ENCODE assay signal across 8 cellular contexts in the genomic region with DNA sequence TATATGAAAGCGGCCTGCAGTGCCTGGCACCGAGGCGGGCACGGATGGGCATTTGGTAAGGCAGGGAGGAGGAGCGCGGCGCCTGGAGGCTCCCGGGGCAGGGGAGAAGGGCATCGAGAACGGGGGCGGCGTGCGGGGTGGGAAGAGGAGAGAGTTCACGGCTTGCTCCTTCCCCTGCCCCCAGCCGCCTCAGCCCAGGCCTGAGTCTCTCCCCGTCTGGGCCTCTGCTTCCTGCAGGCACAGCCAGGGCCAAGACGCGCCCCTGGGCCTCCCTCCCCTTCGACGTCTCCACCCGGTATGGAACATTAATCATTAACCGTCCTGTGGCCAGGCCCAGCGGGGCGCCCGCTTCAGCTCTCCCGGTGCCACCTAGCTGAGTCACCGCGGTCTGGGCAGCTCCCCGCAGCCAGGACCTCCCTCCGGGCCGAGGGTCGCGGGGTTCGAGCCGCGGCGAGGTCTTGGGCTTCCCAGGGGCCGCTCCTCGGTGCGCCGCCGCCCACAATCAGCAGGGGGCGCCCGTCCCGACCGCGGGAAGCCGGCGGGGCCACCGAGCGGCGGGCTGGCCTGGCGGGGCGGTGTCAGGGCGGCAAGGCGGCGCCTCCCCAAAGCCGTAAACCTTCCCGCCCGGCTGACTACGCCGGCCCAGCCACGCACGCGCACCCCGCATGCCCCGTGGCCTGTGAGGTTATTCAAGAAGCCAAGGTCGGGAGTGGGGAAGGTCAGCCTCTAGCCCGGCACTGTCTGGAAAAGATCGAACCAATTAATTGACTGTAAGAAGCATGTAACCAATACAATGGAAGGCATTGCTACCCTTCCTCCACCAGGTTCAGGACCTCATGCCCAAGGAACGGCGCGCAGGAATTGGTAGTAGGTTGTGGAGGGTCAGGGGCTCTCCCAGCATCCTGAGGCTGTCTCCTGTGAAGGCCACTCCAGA. TPM values are rescaled to one million over a fixed set of nuclear protein-coding genes. Genes with fewer than 3 reads are reported as not detected.
A peak's percentile ranks its signal among the peaks of the same experiment; 100 is the strongest.
DNase-seq lines count a peak whose midpoint lies in the region; ATAC-seq, FAIRE-seq and TF ChIP-seq lines count a peak whose summit lies in the region.

No MANE protein-coding gene starts in this region.

- H3K4me3 Mint-ChIP-seq in activated naive CD8-positive, alpha-beta T cell treated with anti-CD3 and anti-CD28 coated beads for 36 hours, result peak overlapping the region; percentile 27

- H3K9me3 Mint-ChIP-seq in activated naive CD8-positive, alpha-beta T cell treated with anti-CD3 and anti-CD28 coated beads for 36 hours, result no peaks in the 10 kb centered on the region

- peaks cover 25% of the 10 kb centered on the region for H3K4me1 Mint-ChIP-seq in activated naive CD8-positive, alpha-beta T cell treated with anti-CD3 and anti-CD28 coated beads for 36 hours

- intact Hi-C loops in heart left ventricle (cut with DNase I), result loop anchor here (1.0 to 10.0 kb wide), 11 partner anchors 43 to 191 kb away; partner anchors contain the start of genes SLC30A1 (in 5 of the 10) and TRAF5 (in 5 of the 10)
- intact Hi-C loops in prostate gland (cut with DNase I), result loop anchor here (2.0 to 10.0 kb wide), 4 partner anchors 61 to 191 kb away; partner anchors contain the start of gene TRAF5

- no peak for TF ChIP-seq POLR2A in heart left ventricle (IDR thresholded peaks at IDR 0.05)
- TF ChIP-seq POLR2A in prostate gland (IDR thresholded peaks at IDR 0.05), result no peak

- H3K27ac Mint-ChIP-seq in activated naive CD8-positive, alpha-beta T cell treated with anti-CD3 and anti-CD28 coated beads for 36 hours, result peak overlapping the region; percentile 30

- H3K27me3 Mint-ChIP-seq in activated naive CD8-positive, alpha-beta T cell treated with anti-CD3 and anti-CD28 coated beads for 36 hours, result peaks cover 9% of the 10 kb centered on the region

- TF ChIP-seq CTCF in heart left ventricle (IDR thresholded peaks at IDR 0.05), result peak; percentile 78 to 97 (median 92)
- peak; percentile 89 to 96 (median 92) for TF ChIP-seq CTCF in prostate gland (IDR thresholded peaks at IDR 0.05)

- peak; percentile 57 to 91 (median 87) for ATAC-seq in heart left ventricle

- H3K36me3 ChIP-seq in heart left ventricle (no peaks in the 10 kb centered on the region), prostate gland (no peaks in the 10 kb centered on the region)

- H3K9me3 ChIP-seq in heart left ventricle (no peaks in the 10 kb centered on the region), prostate gland (no peaks in the 10 kb centered on the region)

- H3K27me3 ChIP-seq in heart left ventricle (peaks cover 0 to 8% (median 0%) of the 10 kb centered on the region in 9 donors), prostate gland (replicated peaks; ENCODE audit: insufficient read depth) (no peaks in the 10 kb centered on the region)

- H3K27ac ChIP-seq in heart left ventricle (peak overlapping the region in 2 of 12 donors; percentile 20 to 43), prostate gland (peak overlapping the region in 1 of 2 donors; percentile 30)

- H3K4me1 ChIP-seq in heart left ventricle, result peaks cover 0 to 17% (median 8%) of the 10 kb centered on the region in 12 donors
- H3K4me1 ChIP-seq in prostate gland (replicated peaks), result no peaks in the 10 kb centered on the region

- DNase-seq in HCEC 1CT, result peak; percentile 68
- peak; percentile 96 for DNase-seq in M059J (ENCODE audit: low read depth)
- peak; percentile 92 for DNase-seq in SKM-1 treated with dmso at 0.1 percent for 144 hours (lab: John Stamatoyannopoulos, UW; ENCODE audit: unreplicated experiment)
- DNase-seq in activated naive CD8-positive, alpha-beta T cell treated with anti-CD3 and anti-CD28 coated beads for 36 hours, result peak; percentile 89
- peak; percentile 77 to 91 (median 80) for DNase-seq in heart left ventricle
- DNase-seq in prostate gland (ENCODE audit: low spot score), result peak; percentile 63
- DNase-seq in urothelium cell line (ENCODE audit: low spot score), result peak; percentile 91

- H3K4me3 ChIP-seq in GM08714 (ENCODE audit: low read length) (peak overlapping the region; percentile 25; the same call in 1 of the 2 replicates), heart left ventricle (peak overlapping the region in 11 of 12 donors; percentile 14 to 49 (median 39)), prostate gland (peak overlapping the region; percentile 12 to 13)

- WGBS in heart left ventricle, 4 donors, result 16 to 49% (median 32%) methylated on average over 25 to 73 of the region's 73 CpGs
- 16% methylated on average over 68 of the region's 73 CpGs for WGBS in prostate gland

- no peaks in the 10 kb centered on the region for H3K36me3 Mint-ChIP-seq in activated naive CD8-positive, alpha-beta T cell treated with anti-CD3 and anti-CD28 coated beads for 36 hours

- FAIRE-seq in urothelium cell line (lab: Jason Lieb, UNC), result no peak

RNA-seq across cellular contexts. Expression of gene RD3, which starts 23.4 kb away (rescaled TPM):
- 0.17 TPM in 1 of 2 replicates, not detected in the other for total RNA-seq in M059J (2014; rRNA removed; shearing (Covaris generic))
- not detected for total RNA-seq in activated naive CD8-positive, alpha-beta T cell treated with anti-CD3 and anti-CD28 coated beads for 36 hours
- total RNA-seq in heart left ventricle, result not detected
- polyA plus RNA-seq in heart left ventricle, result under 1 TPM in 1 of 2 donors, not detected in 1; 0.06 TPM
- under 1 TPM; 0.27 to 0.28 TPM for total RNA-seq in prostate gland
